Comparison of ENCODE assay signal across 20 cellular contexts in the genomic region with DNA sequence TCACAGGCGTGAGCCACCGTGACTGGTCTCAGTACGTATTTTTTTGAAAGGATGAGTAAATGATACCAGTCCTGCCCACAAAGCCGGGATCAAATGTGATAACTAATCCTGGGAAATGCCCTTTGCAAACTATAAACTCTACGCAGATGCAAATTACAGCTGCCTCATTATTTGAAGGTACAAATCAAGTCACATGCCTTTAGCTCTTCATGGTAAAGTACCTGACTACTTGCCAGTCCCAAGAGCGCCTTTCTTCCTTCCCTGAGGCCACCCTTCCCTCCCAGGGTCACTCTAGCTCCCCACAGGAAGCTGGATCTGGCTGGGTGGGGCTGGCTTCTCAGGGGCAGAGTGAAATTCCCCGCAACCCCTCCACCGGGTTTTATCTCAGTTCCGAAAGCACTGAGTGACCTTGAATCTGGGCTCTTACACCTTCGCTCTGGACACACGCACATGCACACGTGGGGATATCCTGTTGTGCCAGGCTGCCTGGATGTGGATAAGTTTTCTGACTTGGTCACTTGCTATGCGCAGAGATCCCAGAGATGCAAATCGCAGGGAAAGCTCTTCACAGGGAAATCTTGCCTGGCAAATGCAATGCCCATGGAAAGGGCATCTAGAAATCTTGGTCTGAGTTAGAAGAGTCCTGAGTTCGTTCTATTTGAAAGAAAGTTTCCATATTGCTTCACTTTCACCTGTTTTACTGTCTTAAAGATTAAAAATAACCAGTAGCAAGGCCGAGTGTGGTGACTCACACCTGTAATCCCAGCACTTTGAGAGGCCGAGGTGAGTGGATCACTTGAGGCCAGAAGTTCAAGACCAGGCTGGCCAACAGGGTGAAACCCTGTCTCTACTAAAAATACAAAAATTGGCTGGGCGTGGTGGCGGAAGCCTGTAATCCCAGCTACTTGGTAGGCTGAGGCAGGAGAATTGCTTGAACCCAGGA. TPM values are rescaled to one million over a fixed set of nuclear protein-coding genes. Genes with fewer than 3 reads are reported as not detected.
A peak's percentile ranks its signal among the peaks of the same experiment; 100 is the strongest.
DNase-seq lines count a peak whose midpoint lies in the region; ATAC-seq and TF ChIP-seq lines count a peak whose summit lies in the region.
"Had no signal": no experiment of that assay in that cellular context is flagged by ENCODE, and none has a peak within 500 bp of the region (broad histone marks: within the 10 kb centered on the region; RNA-seq: fewer than 3 reads in every experiment).

No MANE protein-coding gene starts in this region.

- no peak overlapping the region for H3K4me2 ChIP-seq in SU-DHL-6 (ENCODE audit: low read depth, low read length, poor library complexity, severe bottlenecking)
- no peak overlapping the region for H3K4me2 ChIP-seq in neuronal stem cell (ENCODE audit: insufficient read depth, low read length, poor library complexity, severe bottlenecking)

- H2AK5ac ChIP-seq in neuronal stem cell (ENCODE audit: low read depth, low read length): no peak overlapping the region

- no peaks in the 10 kb centered on the region for H3K9me2 ChIP-seq in SU-DHL-6 (replicated peaks; ENCODE audit: insufficient read depth, low read length)

- peak overlapping the region; percentile 1 for H4K8ac ChIP-seq in neuronal stem cell (ENCODE audit: low read depth, low read length)

- no peak overlapping the region for H2BK15ac ChIP-seq in neuronal stem cell (ENCODE audit: low read length)

- H3K79me2 ChIP-seq in SU-DHL-6 (ENCODE audit: insufficient read depth, low read length): peaks cover 59% of the 10 kb centered on the region

- H2BK12ac ChIP-seq in neuronal stem cell (ENCODE audit: low read length): no peak overlapping the region

- H4K20me1 ChIP-seq in SU-DHL-6 (ENCODE audit: low read depth, low read length): no peaks in the 10 kb centered on the region

- H3K36me3 ChIP-seq in A673 (ENCODE audit: insufficient read depth, low read length, poor library complexity, severe bottlenecking) (peaks cover 3% of the 10 kb centered on the region), SU-DHL-6 (ENCODE audit: low read length) (peaks cover 14% of the 10 kb centered on the region), neuronal stem cell (replicated peaks in 1 of 2; ENCODE audit: control insufficient read depth in 2 of 2, insufficient read depth in 2 of 2, low read length in 2 of 2) (no peaks in the 10 kb centered on the region)
- H3K36me3 ChIP-seq: right lobe of liver had no signal

- no peak overlapping the region for H3K27ac Mint-ChIP-seq in T-helper 2 cell treated with Interferon-gamma antibody and Interleukin-4, amounts not matched to agents 5 μg/mL and 100 μg/mL, for 36 hours
- H3K27ac Mint-ChIP-seq: activated T-helper 2 cell treated with anti-CD3 and anti-CD28 coated beads, Interferon-gamma antibody, Interleukin-2, Interleukin-4, amounts not matched to agents 10 μg/mL and 5 μg/mL and 100 μg/mL, durations not matched to agents 14 hours and 24 hours and 36 hours; CD4-positive, alpha-beta memory T cell; memory B cell; nephron had no signal

- DNase-seq in A673 (ENCODE audit: low spot score) (no peak), Right ventricle myocardium superior (peak; percentile 58), neuronal stem cell (ENCODE audit: low spot score) (no peak), amygdala (lab: John Stamatoyannopoulos, UW) (no peak), posterior cingulate gyrus (no peak)
- DNase-seq in T-helper 2 cell treated with Interferon-gamma antibody and Interleukin-4, amounts not matched to agents 5 μg/mL and 100 μg/mL, for 36 hours (ENCODE audit: low spot score): no peak
- DNase-seq: 8988T; activated CD8-positive, alpha-beta memory T cell treated with anti-CD3 and anti-CD28 coated beads for 24 hours; CD4-positive, alpha-beta memory T cell; dermis blood vessel endothelial cell; EL; NCI-H446 treated with DMSO at 0.1 percent for 48 hours; right lobe of liver; stimulated activated CD4-positive, alpha-beta T cell treated with anti-CD3 and anti-CD28 coated beads, Interleukin-4, amount 100 ng/mL, for 24 hours; SW 1271 had no signal

- BruUV-seq in A673 (replicated peaks; lab: Mats Ljungman, UMichigan): no TSS peak

- H3F3A ChIP-seq in SU-DHL-6 (ENCODE audit: insufficient read depth): peaks cover 12% of the 10 kb centered on the region

- H4K91ac ChIP-seq in neuronal stem cell (ENCODE audit: low read depth, low read length, poor library complexity): no peak overlapping the region

- no peak overlapping the region for H3K9ac ChIP-seq in SU-DHL-6 (ENCODE audit: low read length)
- H3K9ac ChIP-seq in neuronal stem cell (ENCODE audit: low read depth, low read length, poor library complexity): no peak overlapping the region

- H3K18ac ChIP-seq in neuronal stem cell (ENCODE audit: low read length): peak overlapping the region; percentile 64

- H3K27ac ChIP-seq in A673 (ENCODE audit: low read depth, low read length, poor library complexity, severe bottlenecking): peak overlapping the region; percentile 63
- peak overlapping the region; percentile 55 for H3K27ac ChIP-seq in SU-DHL-6 (ENCODE audit: low read depth, low read length)
- H3K27ac ChIP-seq in neuronal stem cell (replicated peaks; ENCODE audit: low read length): no peak overlapping the region
- H3K27ac ChIP-seq: right lobe of liver had no signal

- TF ChIP-seq CTCF in A673 (conservative IDR thresholded peaks at IDR 0.05; ENCODE audit: low read depth, low read length): no peak
- no peak for TF ChIP-seq CTCF in SU-DHL-6 (IDR thresholded peaks at IDR 0.05; ENCODE audit: insufficient read depth, low read length, poor library complexity, severe bottlenecking)

- no peak overlapping the region for H2BK120ac ChIP-seq in neuronal stem cell (ENCODE audit: low read depth, low read length)

- H3K14ac ChIP-seq in neuronal stem cell (ENCODE audit: low read length): no peak overlapping the region

- H2BK5ac ChIP-seq in neuronal stem cell (ENCODE audit: low read length): no peak overlapping the region

- intact Hi-C loops in A673 (cut with micrococcal nuclease; ENCODE audit: unreplicated experiment) (no loop called here), Right ventricle myocardium superior (cut with DNase I) (no loop called here), posterior cingulate gyrus (cut with DNase I) (no loop called here)

- no peaks in the 10 kb centered on the region for H3K79me1 ChIP-seq in neuronal stem cell (ENCODE audit: low read depth, low read length)

- ATAC-seq in Right ventricle myocardium superior (ENCODE audit: poor library complexity): peak; percentile 75
- ATAC-seq in HG02610 (IDR thresholded peaks at IDR 0.05; ENCODE audit: unreplicated experiment): no peak

- H3K4ac ChIP-seq in neuronal stem cell (ENCODE audit: low read length): no peak overlapping the region

- no peak overlapping the region for H3K4me3 Mint-ChIP-seq in T-helper 2 cell treated with Interferon-gamma antibody and Interleukin-4, amounts not matched to agents 5 μg/mL and 100 μg/mL, for 36 hours
- H3K4me3 Mint-ChIP-seq: CD4-positive, alpha-beta memory T cell; memory B cell; nephron had no signal

- H3K9me3 Mint-ChIP-seq in T-helper 2 cell treated with Interferon-gamma antibody and Interleukin-4, amounts not matched to agents 5 μg/mL and 100 μg/mL, for 36 hours: no peaks in the 10 kb centered on the region
- H3K9me3 Mint-ChIP-seq: activated T-helper 2 cell treated with anti-CD3 and anti-CD28 coated beads, Interferon-gamma antibody, Interleukin-2, Interleukin-4, amounts not matched to agents 10 μg/mL and 5 μg/mL and 100 μg/mL, durations not matched to agents 14 hours and 24 hours and 36 hours had no signal

- no peak overlapping the region for H3K23ac ChIP-seq in neuronal stem cell (ENCODE audit: low read depth, low read length, poor library complexity)

- H3K36me3 Mint-ChIP-seq in T-helper 2 cell treated with Interferon-gamma antibody and Interleukin-4, amounts not matched to agents 5 μg/mL and 100 μg/mL, for 36 hours (ENCODE audit: low read depth): no peaks in the 10 kb centered on the region
- H3K36me3 Mint-ChIP-seq: memory B cell had no signal

- H3K27me3 Mint-ChIP-seq in T-helper 2 cell treated with Interferon-gamma antibody and Interleukin-4, amounts not matched to agents 5 μg/mL and 100 μg/mL, for 36 hours (ENCODE audit: low read depth): peaks cover 23% of the 10 kb centered on the region

- H3K4me1 Mint-ChIP-seq in T-helper 2 cell treated with Interferon-gamma antibody and Interleukin-4, amounts not matched to agents 5 μg/mL and 100 μg/mL, for 36 hours (ENCODE audit: low read depth): no peaks in the 10 kb centered on the region
- H3K4me1 Mint-ChIP-seq: CD4-positive, alpha-beta memory T cell had no signal

- POLR2A ChIA-PET in A673 (lab: Charles Lee; ENCODE audit: low non-redundant PET): no interaction called here

- H2AFZ ChIP-seq in SU-DHL-6 (ENCODE audit: low read depth, low read length, severe bottlenecking): no peak overlapping the region
- H2AFZ ChIP-seq in neuronal stem cell (ENCODE audit: low read length): no peak overlapping the region

- CTCF ChIA-PET in A673 (lab: Charles Lee): no interaction called here

- H3K4me3 ChIP-seq in A673 (ENCODE audit: low read depth, low read length, poor library complexity, severe bottlenecking) (no peak overlapping the region), SU-DHL-6 (ENCODE audit: insufficient read depth, low read length, poor library complexity, severe bottlenecking) (no peak overlapping the region), neuronal stem cell (ENCODE audit: low read length in 2 of 2) (no peak overlapping the region)
- H3K4me3 ChIP-seq: right lobe of liver had no signal

- H3K4me1 ChIP-seq in A673 (ENCODE audit: insufficient read depth, low read length, poor library complexity, severe bottlenecking) (peaks cover 14% of the 10 kb centered on the region), neuronal stem cell (ENCODE audit: control insufficient read depth in 2 of 2, insufficient read depth in 1 of 2, low read depth in 1 of 2, low read length in 2 of 2) (no peaks in the 10 kb centered on the region)

- peaks cover 11% of the 10 kb centered on the region for H3K9me3 ChIP-seq in A673 (ENCODE audit: low read depth, low read length, poor library complexity, severe bottlenecking)
- H3K9me3 ChIP-seq in SU-DHL-6 (ENCODE audit: insufficient read depth, low read length): peaks cover 14% of the 10 kb centered on the region; the same call in 1 of the 2 replicates
- peaks cover 2 to 6% of the 10 kb centered on the region in 2 donors for H3K9me3 ChIP-seq in neuronal stem cell (replicated peaks in 1 of 2; ENCODE audit: control insufficient read depth in 2 of 2, insufficient read depth in 1 of 2, low read depth in 1 of 2, low read length in 2 of 2)
- H3K9me3 ChIP-seq: right lobe of liver had no signal

- no CpG with 5 or more reads among the region's 19 CpGs for WGBS in neuronal stem cell (ENCODE audit: extremely low coverage in 2 of 2, insufficient read length in 2 of 2, insufficient replicate concordance in 1 of 2), 2 donors

- no peaks in the 10 kb centered on the region for H3K27me3 ChIP-seq in A673 (replicated peaks; ENCODE audit: insufficient read depth, low read depth, low read length, poor library complexity)
- H3K27me3 ChIP-seq in SU-DHL-6 (ENCODE audit: low read length): no peaks in the 10 kb centered on the region
- peaks cover 0 to 12% (median 0%) of the 10 kb centered on the region in 3 experiments for H3K27me3 ChIP-seq in neuronal stem cell (ENCODE audit: control insufficient read depth in 3 of 3, insufficient read depth in 3 of 3, low read depth in 1 of 3, low read length in 3 of 3)
- H3K27me3 ChIP-seq: right lobe of liver had no signal

RNA-seq across cellular contexts. Expression of a gene that starts 8.5 kb away (rescaled TPM):
- total RNA-seq in A673 (2021) (21.9 and 23.7 TPM in 2 replicates), Right ventricle myocardium superior (76.1 TPM)
- 5.5 TPM for polyA plus RNA-seq in neuronal stem cell (2013, experiment 1 of 2)
- 5.6 TPM for polyA plus RNA-seq in neuronal stem cell (2013, experiment 2 of 2)
- total RNA-seq: activated T-helper 2 cell treated with anti-CD3 and anti-CD28 coated beads, Interferon-gamma antibody, Interleukin-2, Interleukin-4, amounts not matched to agents 10 μg/mL and 5 μg/mL and 100 μg/mL, durations not matched to agents 14 hours and 24 hours and 36 hours had no signal
- polyA plus RNA-seq: CD4-positive, alpha-beta memory T cell had no signal
